8 cellular contexts compared by ENCODE assay signal in the genomic region with DNA sequence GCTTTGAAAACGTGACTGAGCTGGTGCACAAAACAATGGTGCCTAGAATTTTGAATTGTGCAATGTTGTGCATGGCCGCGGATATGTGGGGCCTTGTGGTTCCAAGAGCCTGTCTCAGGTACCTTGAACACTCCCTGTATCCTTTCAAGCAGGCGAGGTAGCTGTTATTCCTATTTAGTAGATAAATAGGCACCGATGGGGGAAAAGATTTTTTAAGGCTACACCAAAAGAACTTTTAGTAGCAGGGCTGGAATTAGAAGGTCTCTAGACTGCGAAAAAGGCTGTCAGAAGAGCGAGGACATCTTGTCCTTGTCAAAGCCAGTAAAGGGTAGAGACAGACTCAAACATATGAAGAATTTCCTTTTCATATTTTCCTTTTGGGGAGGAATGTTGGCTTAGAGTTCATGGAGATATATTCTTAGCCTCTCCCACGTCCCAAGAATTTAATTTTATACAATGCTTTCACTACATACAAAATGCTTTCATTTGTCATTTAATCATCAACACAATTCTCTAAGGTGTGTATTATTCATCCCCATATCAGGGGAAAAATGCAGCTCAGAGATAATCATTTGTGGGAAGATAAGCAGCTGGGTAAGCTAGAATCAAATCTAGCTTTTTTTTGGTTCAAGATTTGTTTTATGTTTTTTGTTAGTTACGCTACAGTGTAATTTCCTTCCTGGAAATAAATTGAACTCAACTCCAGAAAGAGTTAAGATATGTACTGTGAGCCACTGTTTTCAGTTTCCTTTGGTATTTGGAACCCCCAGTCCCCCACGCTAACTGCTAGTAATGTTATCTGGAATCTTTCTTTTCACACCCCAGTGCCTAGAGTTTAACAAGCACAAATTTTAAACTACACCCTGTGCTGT. TPM values are rescaled to one million over a fixed set of nuclear protein-coding genes. Genes with fewer than 3 reads are reported as not detected.
DNase-seq lines count a peak whose midpoint lies in the region; ATAC-seq, FAIRE-seq and TF ChIP-seq lines count a peak whose summit lies in the region.

No MANE protein-coding gene starts in this region.

- peak overlapping the region; percentile 98 for H3K4me3 ChIP-seq in A549
- H3K4me3 ChIP-seq in GM08714 (ENCODE audit: low read length), result peak overlapping the region; percentile 98
- H3K4me3 ChIP-seq in psoas muscle, result peak overlapping the region; percentile 91

- H3K9me3 Mint-ChIP-seq in activated naive CD4-positive, alpha-beta T cell treated with anti-CD3 and anti-CD28 coated beads, Interleukin-2, amount 50 U/mL, for 72 hours, result no peaks in the 10 kb centered on the region

- POLR2A ChIA-PET in A549 (lab: Yijun Ruan, JAX), result interaction anchor here (0.5 to 1.5 kb wide), 3 partner anchors 9 to 207 kb away, joined by 4 to 6 read pairs (median 4); no protein-coding TSS in a partner anchor

- DNase-seq in A549 (ENCODE audit: low read depth in 1 of 2, low spot score in 1 of 2) (peak in 1 of 2 experiments; percentile 69), NOMO-1 treated with dmso at 0.1 percent for 144 hours (lab: John Stamatoyannopoulos, UW; ENCODE audit: unreplicated experiment) (peak; percentile 67), left cardiac atrium (peak; percentile 45), psoas muscle (peak; percentile 40 to 66)
- peak in 1 of 2 donors; percentile 41 for DNase-seq in activated naive CD4-positive, alpha-beta T cell treated with anti-CD3 and anti-CD28 coated beads, Interleukin-2, amount 50 U/mL, for 72 hours (ENCODE audit: low spot score in 2 of 2)

- peaks cover 26% of the 10 kb centered on the region for H3K4me1 ChIP-seq in A549
- peaks cover 50% of the 10 kb centered on the region for H3K4me1 ChIP-seq in psoas muscle

- TF ChIP-seq CTCF in A549 (IDR thresholded peaks at IDR 0.05), result no peak
- no peak for TF ChIP-seq CTCF in psoas muscle (IDR thresholded peaks at IDR 0.05)

- no peaks in the 10 kb centered on the region for H3K27me3 ChIP-seq in psoas muscle (ENCODE audit: insufficient read depth in 3 of 3, low read length in 2 of 3)

- CTCF ChIA-PET in A549 (lab: Yijun Ruan, JAX), result no interaction called here

- TF ChIP-seq EP300 in A549 (IDR thresholded peaks at IDR 0.05), result no peak

- FAIRE-seq in A549 (lab: Jason Lieb, UNC), result no peak

- TF ChIP-seq POLR2A in A549 (IDR thresholded peaks at IDR 0.05; ENCODE audit: low read length), result no peak

- no peaks in the 10 kb centered on the region for H3K9me3 ChIP-seq in A549
- no peaks in the 10 kb centered on the region for H3K9me3 ChIP-seq in psoas muscle

- no peak for TF ChIP-seq RAD21 in A549 (conservative IDR thresholded peaks at IDR 0.05 in 1 of 2, IDR thresholded peaks at IDR 0.05 in 1 of 2)

- peak overlapping the region; percentile 98 to 100 for H3K27ac ChIP-seq in A549
- H3K27ac ChIP-seq in psoas muscle, result peak overlapping the region; percentile 100

- H3K36me3 Mint-ChIP-seq in activated naive CD4-positive, alpha-beta T cell treated with anti-CD3 and anti-CD28 coated beads, Interleukin-2, amount 50 U/mL, for 72 hours, result peaks cover 46 to 51% of the 10 kb centered on the region in 2 donors

- intact Hi-C loops in left cardiac atrium (cut with DNase I), result no loop called here
- intact Hi-C loops in psoas muscle (cut with DNase I), result no loop called here

- H3K27ac Mint-ChIP-seq in activated naive CD4-positive, alpha-beta T cell treated with anti-CD3 and anti-CD28 coated beads, Interleukin-2, amount 50 U/mL, for 72 hours, result peak overlapping the region; percentile 100

- H3K4me2 ChIP-seq in A549, result peak overlapping the region; percentile 79

- peaks cover 8 to 26% of the 10 kb centered on the region in 2 donors for H3K36me3 ChIP-seq in psoas muscle (ENCODE audit: insufficient read depth in 1 of 2, low read depth in 1 of 2)

- ATAC-seq in A549 (peak in 1 of 2 experiments; percentile 20; a peak in 1 of 6 replicates), left cardiac atrium (no peak), psoas muscle (peak; percentile 28 to 56 (median 40)), HG03097 (IDR thresholded peaks at IDR 0.05; ENCODE audit: low FRiP score, unreplicated experiment) (no peak), HG03571 (IDR thresholded peaks at IDR 0.05; ENCODE audit: unreplicated experiment) (no peak)
- ATAC-seq in activated naive CD4-positive, alpha-beta T cell treated with anti-CD3 and anti-CD28 coated beads, Interleukin-2, amount 50 U/mL, for 72 hours, result peak in 1 of 2 donors; percentile 7

- WGBS in A549 (ENCODE audit: missing lambda C conversion rate), result 35% methylated on average over 10 of the region's 10 CpGs
- WGBS in psoas muscle, 3 donors, result 9 to 18% (median 11%) methylated on average over 10 of the region's 10 CpGs

TF ChIP-seq in A549, 52 proteins besides CTCF, POLR2A, EP300 and RAD21:
- TF ChIP-seq, protein P1, sequence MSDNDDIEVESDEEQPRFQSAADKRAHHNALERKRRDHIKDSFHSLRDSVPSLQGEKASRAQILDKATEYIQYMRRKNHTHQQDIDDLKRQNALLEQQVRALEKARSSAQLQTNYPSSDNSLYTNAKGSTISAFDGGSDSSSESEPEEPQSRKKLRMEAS (IDR thresholded peaks at IDR 0.05), result peak; percentile 58
- TF ChIP-seq, protein P2, sequence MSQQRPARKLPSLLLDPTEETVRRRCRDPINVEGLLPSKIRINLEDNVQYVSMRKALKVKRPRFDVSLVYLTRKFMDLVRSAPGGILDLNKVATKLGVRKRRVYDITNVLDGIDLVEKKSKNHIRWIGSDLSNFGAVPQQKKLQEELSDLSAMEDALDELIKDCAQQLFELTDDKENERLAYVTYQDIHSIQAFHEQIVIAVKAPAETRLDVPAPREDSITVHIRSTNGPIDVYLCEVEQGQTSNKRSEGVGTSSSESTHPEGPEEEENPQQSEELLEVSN (IDR thresholded peaks at IDR 0.05; ENCODE audit: borderline replicate concordance, low read depth), result peak; percentile 29; the same call in 1 of the 2 replicates
- TF ChIP-seq MAFK (IDR thresholded peaks at IDR 0.05; ENCODE audit: partially characterized antibody), result no peak
- TF ChIP-seq CEBPB (IDR thresholded peaks at IDR 0.05), result peak; percentile 80 to 92
- TF ChIP-seq HMGXB4 (CRISPR knock-in tag; IDR thresholded peaks at IDR 0.05; ENCODE audit: borderline replicate concordance), result no peak

RNA-seq across cellular contexts. Expression of gene HSPA8, which starts 1.7 kb away (rescaled TPM):
- polyA plus RNA-seq in A549 (2011; rRNA removed) (1,869 and 3,170 TPM in 2 replicates), A549 (2017; fragmentation: RNase III; extraction: RNeasy Plus Mini Kit Qiagen cat#74134 plus additional on column Dnase treatment) (1,648 to 2,282 TPM (median 2,091 TPM) in 3 replicates), psoas muscle (1,000 to 10,000 TPM; 1,414 to 3,112 (median 2,704) TPM)
- 2,142 and 2,722 TPM in 2 replicates for polyA plus RNA-seq in A549 (2012; cell fraction: cytosol; rRNA removed)
- 1,338 and 1,457 TPM in 2 replicates for polyA plus RNA-seq in A549 (2012; cell fraction: nucleus; rRNA removed)
- polyA minus RNA-seq in A549 (2011; rRNA and poly(A)+ RNA removed), result 1,549 and 2,541 TPM in 2 replicates
- 1,000 to 10,000 TPM; 2,059 to 2,469 TPM for total RNA-seq in activated naive CD4-positive, alpha-beta T cell treated with anti-CD3 and anti-CD28 coated beads, Interleukin-2, amount 50 U/mL, for 72 hours
- total RNA-seq in left cardiac atrium (100 to 1,000 TPM; 807 to 922 TPM), psoas muscle (1,000 to 10,000 TPM; 1,127 to 2,415 (median 1,519) TPM)

Comparison
In these comparisons a context has a peak if more than half of its experiments do, and no peak if none do; other contexts are left out.
1. ATAC-seq: peak in psoas muscle (4 of 4); none in left cardiac atrium (0 of 2), HG03097 (single experiment) and HG03571 (single experiment).
2. Peak in every context shown above with its lines, with median percentiles within 50 percentile points of each other: H3K4me3 ChIP-seq.